In genomic region chr1:184056921-184057496, GRCh38 we compare ENCODE assay signal across 14 cellular contexts. TPM values are rescaled to one million over a fixed set of nuclear protein-coding genes. Genes with fewer than 3 reads are reported as not detected.
A peak's percentile ranks its signal among the peaks of the same experiment; 100 is the strongest.
DNase-seq lines count a peak whose midpoint lies in the region; ATAC-seq and TF ChIP-seq lines count a peak whose summit lies in the region.
"Had no signal": no experiment of that assay in that cellular context is flagged by ENCODE, and none has a peak within 500 bp of the region (broad histone marks: within the 10 kb centered on the region; RNA-seq: fewer than 3 reads in every experiment).

No MANE protein-coding gene starts in this region.

- H3K27me3 ChIP-seq in AG04450 (ENCODE audit: control insufficient read depth, insufficient read depth, low read length) (no peaks in the 10 kb centered on the region), HUES6 (ENCODE audit: control insufficient read depth, insufficient read depth, low read length) (no peaks in the 10 kb centered on the region), lower lobe of right lung (ENCODE audit: low read depth) (no peaks in the 10 kb centered on the region)

- H3K9me3 ChIP-seq in AG04450 (ENCODE audit: control insufficient read depth, insufficient read depth, low read length) (no peaks in the 10 kb centered on the region), HUES6 (ENCODE audit: control insufficient read depth, insufficient read depth, low read depth, low read length) (peaks cover 5% of the 10 kb centered on the region; the same call in 1 of the 2 replicates), lower lobe of right lung (no peaks in the 10 kb centered on the region)

- no peak overlapping the region for H3K27ac Mint-ChIP-seq in immature natural killer cell
- H3K27ac Mint-ChIP-seq in activated CD4-positive, alpha-beta T cell treated with anti-CD3 and anti-CD28 coated beads for 36 hours = no peak overlapping the region

- DNase-seq in AG04450 (ENCODE audit: low read depth, low spot score) (peak; percentile 75), cerebellar cortex (ENCODE audit: low spot score) (peak; percentile 12), lower lobe of right lung (no peak), immature natural killer cell (no peak), NCI-H2171 (lab: John Stamatoyannopoulos, UW) (no peak)
- DNase-seq in activated CD4-positive, alpha-beta T cell treated with anti-CD3 and anti-CD28 coated beads for 36 hours = no peak
- DNase-seq: activated CD8-positive, alpha-beta memory T cell treated with anti-CD3 and anti-CD28 coated beads, Interleukin-2, amount 50 U/mL, for 4 hours; islet precursor cell; NCI-H2081 treated with DMSO at 0.1 percent for 48 hours; stimulated activated naive CD8-positive, alpha-beta T cell treated with anti-CD3 and anti-CD28 coated beads, Interleukin-15, Interleukin-2, amounts not matched to agents 100 U/mL and 50 U/mL, for 24 hours had no signal

- intact Hi-C loops in lower lobe of right lung (cut with DNase I) = no loop called here
- intact Hi-C loops in activated CD4-positive, alpha-beta T cell treated with anti-CD3 and anti-CD28 coated beads for 36 hours (cut with DNase I, micrococcal nuclease) = loop anchor here (10.0 kb wide), 2 partner anchors 328 to 918 kb away; partner anchors contain the start of genes NIBAN1 (in 2 of the 2) and C1orf21 (in 1 of the 2)

- peak overlapping the region; percentile 23 for H3K27ac ChIP-seq in AG04450 (ENCODE audit: low read depth, low read length)
- H3K27ac ChIP-seq in HUES6 (ENCODE audit: low read depth, low read length) = 0 out of 2 replicates have a peak overlapping the region, but pooled peaks have one; percentile 41
- peak overlapping the region; percentile 40 for H3K27ac ChIP-seq in lower lobe of right lung
- H3K27ac ChIP-seq: C4-2B had no signal

- H3K4me3 ChIP-seq in AG04450 (ENCODE audit: low read depth, low read length) (no peak overlapping the region), HUES6 (ENCODE audit: low read depth, low read length) (no peak overlapping the region), lower lobe of right lung (no peak overlapping the region)

- H3K36me3 Mint-ChIP-seq in immature natural killer cell = peaks cover 5 to 19% (median 15%) of the 10 kb centered on the region in 3 donors
- peaks cover 35% of the 10 kb centered on the region for H3K36me3 Mint-ChIP-seq in activated CD4-positive, alpha-beta T cell treated with anti-CD3 and anti-CD28 coated beads for 36 hours (ENCODE audit: low read depth)

- H3K36me3 ChIP-seq in HUES6 (ENCODE audit: control insufficient read depth, insufficient read depth, low read length) = peaks cover 30% of the 10 kb centered on the region
- H3K36me3 ChIP-seq in lower lobe of right lung = peaks cover 19% of the 10 kb centered on the region

- no peak overlapping the region for H3K4me3 Mint-ChIP-seq in immature natural killer cell
- no peak overlapping the region for H3K4me3 Mint-ChIP-seq in activated CD4-positive, alpha-beta T cell treated with anti-CD3 and anti-CD28 coated beads for 36 hours

- POLR2A ChIA-PET in AG04450 (lab: Yijun Ruan, JAX) = interaction anchor here (0.8 to 1.7 kb wide), 3 partner anchors 32 to 607 kb away, joined by 3 to 9 read pairs (median 4); partner anchors contain the start of gene C1orf21
- POLR2A ChIA-PET in activated CD4-positive, alpha-beta T cell treated with anti-CD3 and anti-CD28 coated beads for 36 hours (lab: Charles Lee) = interaction anchor here (0.6 kb wide), 1 partner anchor 227 kb away, joined by 4 read pairs; no protein-coding TSS in a partner anchor

- CTCF ChIA-PET in AG04450 (lab: Charles Lee) = interaction anchor here (0.8 to 2.1 kb wide), 3 partner anchors 20 to 607 kb away, joined by 3 to 11 read pairs (median 4); no protein-coding TSS in a partner anchor
- CTCF ChIA-PET in activated CD4-positive, alpha-beta T cell treated with anti-CD3 and anti-CD28 coated beads for 36 hours (lab: Charles Lee) = no interaction called here

- H3K4me1 ChIP-seq in HUES6 (ENCODE audit: control insufficient read depth, insufficient read depth, low read length) (peaks cover 28% of the 10 kb centered on the region), lower lobe of right lung (peaks cover 18% of the 10 kb centered on the region)

- H3K9me3 Mint-ChIP-seq in immature natural killer cell = no peaks in the 10 kb centered on the region
- H3K9me3 Mint-ChIP-seq in activated CD4-positive, alpha-beta T cell treated with anti-CD3 and anti-CD28 coated beads for 36 hours (ENCODE audit: low read depth) = no peaks in the 10 kb centered on the region

- no peak overlapping the region for H3K9ac ChIP-seq in HUES6 (ENCODE audit: low read length)

- H3K4me1 Mint-ChIP-seq in immature natural killer cell = peaks cover 25 to 68% of the 10 kb centered on the region in 2 donors
- H3K4me1 Mint-ChIP-seq in activated CD4-positive, alpha-beta T cell treated with anti-CD3 and anti-CD28 coated beads for 36 hours = peaks cover 36% of the 10 kb centered on the region

- peak; percentile 71 to 88 for ATAC-seq in lower lobe of right lung
- ATAC-seq in activated CD4-positive, alpha-beta T cell treated with anti-CD3 and anti-CD28 coated beads for 36 hours = no peak
- no peak for ATAC-seq in HG03196 (IDR thresholded peaks at IDR 0.05; ENCODE audit: unreplicated experiment)
- ATAC-seq: sciatic nerve; stimulated activated naive CD8-positive, alpha-beta T cell treated with anti-CD3 and anti-CD28 coated beads, Interleukin-15, Interleukin-2, amounts not matched to agents 100 U/mL and 50 U/mL, for 24 hours had no signal

- no peak for TF ChIP-seq CTCF in AG04450 (IDR thresholded peaks at IDR 0.05; ENCODE audit: low read depth, low read length)
- TF ChIP-seq CTCF in lower lobe of right lung (IDR thresholded peaks at IDR 0.05) = no peak

- H3K27me3 Mint-ChIP-seq in immature natural killer cell (ENCODE audit: low read depth in 3 of 3) = no peaks in the 10 kb centered on the region
- H3K27me3 Mint-ChIP-seq in activated CD4-positive, alpha-beta T cell treated with anti-CD3 and anti-CD28 coated beads for 36 hours = no peaks in the 10 kb centered on the region

RNA-seq across cellular contexts. Expression of gene TSEN15, which starts 5.5 kb away (rescaled TPM):
- 54.3 and 69.9 TPM in 2 replicates for polyA plus RNA-seq in AG04450 (2011; rRNA removed)
- polyA minus RNA-seq in AG04450 (2011; rRNA and poly(A)+ RNA removed) = 39.9 and 54.3 TPM in 2 replicates
- 28.6 TPM for total RNA-seq in lower lobe of right lung
- 10 to 100 TPM; 83.2 to 94.4 (median 87.9) TPM for polyA plus RNA-seq in immature natural killer cell
- total RNA-seq in activated CD4-positive, alpha-beta T cell treated with anti-CD3 and anti-CD28 coated beads for 36 hours = 10 to 100 TPM; 44.1 to 47.3 TPM

RNA-seq across cellular contexts. Expression of gene COLGALT2, which starts 19.5 kb away (rescaled TPM):
- 3.5 and 3.8 TPM in 2 replicates for polyA plus RNA-seq in AG04450 (2011; rRNA removed)
- polyA minus RNA-seq in AG04450 (2011; rRNA and poly(A)+ RNA removed) = 3.4 and 4.1 TPM in 2 replicates
- total RNA-seq in lower lobe of right lung = 3.2 TPM
- 10 to 100 TPM in 1 of 3 donors, 1 to 10 TPM in 2; 1.2 to 13.0 (median 9.0) TPM for polyA plus RNA-seq in immature natural killer cell
- total RNA-seq in activated CD4-positive, alpha-beta T cell treated with anti-CD3 and anti-CD28 coated beads for 36 hours = 1 to 10 TPM; 1.7 to 1.8 TPM

Comparison
In these comparisons a context has a peak if more than half of its experiments do, and no peak if none do; other contexts are left out.
1. DNase-seq: peak in AG04450 (single experiment) and cerebellar cortex (single experiment); none in lower lobe of right lung (single experiment), immature natural killer cell (0 of 3), activated CD4-positive, alpha-beta T cell treated with anti-CD3 and anti-CD28 coated beads for 36 hours (single experiment) and NCI-H2171 (single experiment).
2. ATAC-seq: peak in lower lobe of right lung (2 of 2); none in activated CD4-positive, alpha-beta T cell treated with anti-CD3 and anti-CD28 coated beads for 36 hours (single experiment) and HG03196 (single experiment).
3. Peak in every context shown above with its lines, with median percentiles within 50 percentile points of each other: H3K27ac ChIP-seq.